ENCODE assay signal across 9 cellular contexts in the genomic region with DNA sequence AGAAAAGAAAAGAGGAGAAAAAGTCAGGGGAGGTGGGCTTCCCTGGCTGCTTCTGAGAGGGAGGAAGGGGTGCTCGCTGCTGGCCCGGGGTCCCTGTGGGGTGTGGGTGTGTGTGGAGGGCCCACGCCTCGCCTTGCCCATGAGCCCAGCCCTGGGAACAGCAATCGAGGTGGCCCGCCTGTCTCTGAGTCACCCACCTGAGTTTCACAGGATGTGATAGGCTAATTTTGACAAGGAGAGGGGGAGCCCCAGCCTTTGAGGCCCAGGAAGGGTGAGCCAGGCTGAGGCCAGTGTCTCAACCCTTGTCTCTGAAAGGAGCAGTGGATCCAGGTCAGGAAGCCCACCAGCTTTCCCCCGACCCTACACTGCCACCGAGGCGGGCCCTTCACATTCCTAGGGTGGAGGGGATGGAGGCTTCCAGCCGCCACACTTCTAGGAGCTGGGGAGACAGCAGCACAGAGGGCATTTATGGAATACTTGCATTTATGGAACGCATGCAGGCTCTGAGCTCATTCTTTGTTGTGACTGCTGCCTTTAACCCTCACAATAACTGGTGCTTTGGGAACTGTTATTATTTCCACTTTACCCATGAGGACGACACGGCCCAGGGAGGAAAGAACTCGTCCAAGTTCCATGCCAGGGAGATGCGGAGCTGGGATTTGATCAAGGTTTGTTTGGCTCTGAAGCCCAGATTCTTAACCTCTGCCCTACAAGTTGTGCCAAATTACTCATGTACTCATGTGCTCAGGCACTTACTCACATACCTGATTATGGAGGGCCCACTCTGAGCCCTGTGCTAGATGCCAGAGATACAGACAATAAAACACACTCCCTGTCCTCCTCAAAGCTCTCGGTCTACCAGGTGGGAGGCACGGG. TPM values are rescaled to one million over a fixed set of nuclear protein-coding genes. Genes with fewer than 3 reads are reported as not detected.
DNase-seq lines count a peak whose midpoint lies in the region; ATAC-seq and TF ChIP-seq lines count a peak whose summit lies in the region.
"Had no signal": no experiment of that assay in that cellular context is flagged by ENCODE, and none has a peak within 500 bp of the region (broad histone marks: within the 10 kb centered on the region; RNA-seq: fewer than 3 reads in every experiment).

No MANE protein-coding gene starts in this region.

- H3K4me3 ChIP-seq in SK-N-SH (ENCODE audit: low read depth in 2 of 2, low read length in 1 of 2): no peak overlapping the region
- H3K4me3 ChIP-seq in kidney epithelial cell (ENCODE audit: low read depth, low read length): no peak overlapping the region
- no peak overlapping the region for H3K4me3 ChIP-seq in dorsolateral prefrontal cortex
- H3K4me3 ChIP-seq: thoracic aorta had no signal

- no peaks in the 10 kb centered on the region for H3K4me1 ChIP-seq in SK-N-SH (ENCODE audit: control insufficient read depth in 1 of 2, insufficient read depth in 2 of 2, low read depth in 1 of 2, low read length in 1 of 2)

- H3F3A ChIP-seq in SK-N-SH (replicated peaks; ENCODE audit: insufficient read depth): no peaks in the 10 kb centered on the region

- no peak overlapping the region for H2AFZ ChIP-seq in SK-N-SH (ENCODE audit: low read depth)

- intact Hi-C loops in dorsolateral prefrontal cortex (cut with DNase I): no loop called here

- peaks cover 16 to 45% of the 10 kb centered on the region in 2 donors for H3K27me3 Mint-ChIP-seq in stimulated activated naive B cell treated with anti-CD40 and anti-IgM and Interleukin-4, amounts not matched to agents 10 μg/mL and 1 μg/mL and 100 μg/mL, for 72 hours

- no peak overlapping the region for H3K27ac Mint-ChIP-seq in stimulated activated naive B cell treated with anti-CD40 and anti-IgM and Interleukin-4, amounts not matched to agents 10 μg/mL and 1 μg/mL and 100 μg/mL, for 72 hours

- ATAC-seq in SK-N-SH treated with all-trans-retinoic acid at 6 μM for 48 hours: peak; percentile 73
- peak; percentile 78 to 98 for ATAC-seq in stimulated activated naive B cell treated with anti-CD40 and anti-IgM and Interleukin-4, amounts not matched to agents 10 μg/mL and 1 μg/mL and 100 μg/mL, for 72 hours (replicated peaks)

- CTCF ChIA-PET in SK-N-SH (lab: Yijun Ruan, JAX): interaction anchor here (0.9 to 1.4 kb wide), 2 partner anchors 15 to 35 kb away, joined by 3 to 4 read pairs; no protein-coding TSS in a partner anchor

- no peaks in the 10 kb centered on the region for H4K20me1 ChIP-seq in SK-N-SH (ENCODE audit: insufficient read depth)

- H3K27me3 ChIP-seq in SK-N-SH (ENCODE audit: insufficient read depth) (no peaks in the 10 kb centered on the region; the same call in 1 of the 2 replicates), kidney epithelial cell (ENCODE audit: control insufficient read depth, insufficient read depth, low read length) (no peaks in the 10 kb centered on the region), dorsolateral prefrontal cortex (peaks cover 0 to 6% (median 0%) of the 10 kb centered on the region in 45 donors)

- 73% methylated on average over 13 of the region's 17 CpGs for WGBS in SK-N-SH (ENCODE audit: low lambda C conversion rate)

- DNase-seq in SK-N-SH: no peak
- peak; percentile 11 to 24 (median 23) for DNase-seq in activated CD8-positive, alpha-beta memory T cell treated with anti-CD3 and anti-CD28 coated beads for 48 hours (ENCODE audit: low read depth in 2 of 3, low spot score in 2 of 3)
- peak; percentile 54 for DNase-seq in kidney epithelial cell (ENCODE audit: low read depth)
- DNase-seq in stimulated activated naive B cell treated with anti-CD40 and anti-IgM and Interleukin-4, amounts not matched to agents 10 μg/mL and 1 μg/mL and 100 μg/mL, for 72 hours: peak; percentile 5
- DNase-seq in NCI-H345 (lab: John Stamatoyannopoulos, UW): no peak
- no peak for DNase-seq in dorsolateral prefrontal cortex
- no peak for DNase-seq in NCI-H2171 treated with DMSO at 0.1 percent for 48 hours (lab: John Stamatoyannopoulos, UW)

- H3K4me2 ChIP-seq in SK-N-SH: no peak overlapping the region

- no peaks in the 10 kb centered on the region for H3K79me2 ChIP-seq in SK-N-SH (ENCODE audit: insufficient read depth)

- TF ChIP-seq EP300 in SK-N-SH (IDR thresholded peaks at IDR 0.05; ENCODE audit: borderline replicate concordance in 1 of 2, low read depth in 1 of 2, low read length in 1 of 2): no peak

- H3K27ac ChIP-seq in SK-N-SH (ENCODE audit: low read depth in 2 of 2, low read length in 1 of 2) (no peak overlapping the region), dorsolateral prefrontal cortex (no peak overlapping the region)
- H3K27ac ChIP-seq: thoracic aorta had no signal

- no peaks in the 10 kb centered on the region for H3K9me2 ChIP-seq in SK-N-SH

- POLR2A ChIA-PET in SK-N-SH (lab: Yijun Ruan, JAX): no interaction called here

- H3K9me3 ChIP-seq in SK-N-SH: no peaks in the 10 kb centered on the region
- H3K9me3 ChIP-seq: thoracic aorta had no signal

- peaks cover 0 to 1% of the 10 kb centered on the region in 2 donors for H3K36me3 Mint-ChIP-seq in stimulated activated naive B cell treated with anti-CD40 and anti-IgM and Interleukin-4, amounts not matched to agents 10 μg/mL and 1 μg/mL and 100 μg/mL, for 72 hours

- no peaks in the 10 kb centered on the region for H3K36me3 ChIP-seq in SK-N-SH (replicated peaks in 1 of 2; ENCODE audit: control insufficient read depth in 1 of 2, insufficient read depth in 2 of 2, low read length in 1 of 2)
- H3K36me3 ChIP-seq in kidney epithelial cell (ENCODE audit: control insufficient read depth, insufficient read depth, low read length): no peaks in the 10 kb centered on the region
- H3K36me3 ChIP-seq: thoracic aorta had no signal

- no peak overlapping the region for H3K9ac ChIP-seq in SK-N-SH

- TF ChIP-seq CTCF in SK-N-SH (IDR thresholded peaks at IDR 0.05) (no peak), kidney epithelial cell (IDR thresholded peaks at IDR 0.05; ENCODE audit: insufficient read depth, low read length, poor library complexity, severe bottlenecking) (no peak), dorsolateral prefrontal cortex (IDR thresholded peaks at IDR 0.05 in 54 of 56, conservative IDR thresholded peaks at IDR 0.05 in 2 of 56; ENCODE audit: low read depth in 1 of 56, partially characterized antibody in 56 of 56) (no peak)

- no peak overlapping the region for H3K4me3 Mint-ChIP-seq in stimulated activated naive B cell treated with anti-CD40 and anti-IgM and Interleukin-4, amounts not matched to agents 10 μg/mL and 1 μg/mL and 100 μg/mL, for 72 hours

- H3K4me1 Mint-ChIP-seq in stimulated activated naive B cell treated with anti-CD40 and anti-IgM and Interleukin-4, amounts not matched to agents 10 μg/mL and 1 μg/mL and 100 μg/mL, for 72 hours: peaks cover 7 to 14% of the 10 kb centered on the region in 2 donors

- H3K9me3 Mint-ChIP-seq in stimulated activated naive B cell treated with anti-CD40 and anti-IgM and Interleukin-4, amounts not matched to agents 10 μg/mL and 1 μg/mL and 100 μg/mL, for 72 hours: peaks cover 0 to 6% of the 10 kb centered on the region in 2 donors

- TF ChIP-seq RAD21 in SK-N-SH (IDR thresholded peaks at IDR 0.05; ENCODE audit: low read length): no peak

TF ChIP-seq in SK-N-SH treated with all-trans-retinoic acid at 6 μM for 48 hours, 23 proteins besides CTCF, POLR2A, EP300 and RAD21 (continues in another document):
- TF ChIP-seq TOX (CRISPR knock-in tag; IDR thresholded peaks at IDR 0.05; ENCODE audit: borderline replicate concordance): no peak
- TF ChIP-seq CSDC2 (CRISPR knock-in tag; IDR thresholded peaks at IDR 0.05): no peak
- TF ChIP-seq ESRRG (CRISPR knock-in tag; IDR thresholded peaks at IDR 0.05): no peak
- TF ChIP-seq OSR1 (CRISPR knock-in tag; IDR thresholded peaks at IDR 0.05): no peak
- no peak for TF ChIP-seq ZNF565 (CRISPR knock-in tag; conservative IDR thresholded peaks at IDR 0.05; ENCODE audit: low read depth)
- no peak for TF ChIP-seq SNAI2 (CRISPR knock-in tag; IDR thresholded peaks at IDR 0.05)
- TF ChIP-seq, protein P1, sequence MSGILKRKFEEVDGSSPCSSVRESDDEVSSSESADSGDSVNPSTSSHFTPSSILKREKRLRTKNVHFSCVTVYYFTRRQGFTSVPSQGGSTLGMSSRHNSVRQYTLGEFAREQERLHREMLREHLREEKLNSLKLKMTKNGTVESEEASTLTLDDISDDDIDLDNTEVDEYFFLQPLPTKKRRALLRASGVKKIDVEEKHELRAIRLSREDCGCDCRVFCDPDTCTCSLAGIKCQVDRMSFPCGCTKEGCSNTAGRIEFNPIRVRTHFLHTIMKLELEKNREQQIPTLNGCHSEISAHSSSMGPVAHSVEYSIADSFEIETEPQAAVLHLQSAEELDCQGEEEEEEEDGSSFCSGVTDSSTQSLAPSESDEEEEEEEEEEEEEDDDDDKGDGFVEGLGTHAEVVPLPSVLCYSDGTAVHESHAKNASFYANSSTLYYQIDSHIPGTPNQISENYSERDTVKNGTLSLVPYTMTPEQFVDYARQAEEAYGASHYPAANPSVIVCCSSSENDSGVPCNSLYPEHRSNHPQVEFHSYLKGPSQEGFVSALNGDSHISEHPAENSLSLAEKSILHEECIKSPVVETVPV (CRISPR knock-in tag; IDR thresholded peaks at IDR 0.05): no peak

TF ChIP-seq in SK-N-SH, 30 proteins besides CTCF, POLR2A, EP300 and RAD21 (continues in another document):
- TF ChIP-seq FOSL2 (IDR thresholded peaks at IDR 0.05; ENCODE audit: borderline replicate concordance, low read depth) (no peak), SIN3A (IDR thresholded peaks at IDR 0.05; ENCODE audit: borderline replicate concordance, low read depth, low read length) (no peak), JUND (IDR thresholded peaks at IDR 0.05) (no peak), TEAD4 (IDR thresholded peaks at IDR 0.05; ENCODE audit: borderline replicate concordance, insufficient read depth) (no peak), POLR2AphosphoS5 (IDR thresholded peaks at IDR 0.05; ENCODE audit: low read depth, low read length) (no peak)
- TF ChIP-seq, protein P2, sequence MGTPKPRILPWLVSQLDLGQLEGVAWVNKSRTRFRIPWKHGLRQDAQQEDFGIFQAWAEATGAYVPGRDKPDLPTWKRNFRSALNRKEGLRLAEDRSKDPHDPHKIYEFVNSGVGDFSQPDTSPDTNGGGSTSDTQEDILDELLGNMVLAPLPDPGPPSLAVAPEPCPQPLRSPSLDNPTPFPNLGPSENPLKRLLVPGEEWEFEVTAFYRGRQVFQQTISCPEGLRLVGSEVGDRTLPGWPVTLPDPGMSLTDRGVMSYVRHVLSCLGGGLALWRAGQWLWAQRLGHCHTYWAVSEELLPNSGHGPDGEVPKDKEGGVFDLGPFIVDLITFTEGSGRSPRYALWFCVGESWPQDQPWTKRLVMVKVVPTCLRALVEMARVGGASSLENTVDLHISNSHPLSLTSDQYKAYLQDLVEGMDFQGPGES (IDR thresholded peaks at IDR 0.05; ENCODE audit: low read depth, low read length): no peak

RNA-seq across cellular contexts. Expression of a gene that starts 49.3 kb away (rescaled TPM):
- 0.29 and 0.30 TPM in 2 replicates for polyA plus RNA-seq in SK-N-SH (2012; rRNA removed)
- polyA plus RNA-seq in SK-N-SH (2012; cell fraction: cytosol; rRNA removed): 0.14 and 0.20 TPM in 2 replicates
- polyA plus RNA-seq in SK-N-SH (2012; cell fraction: nucleus; rRNA removed): 0.13 and 0.16 TPM in 2 replicates
- 6.7 and 8.6 TPM in 2 replicates for total RNA-seq in kidney epithelial cell
- total RNA-seq in dorsolateral prefrontal cortex: 1 to 10 TPM in 118 of 120 experiments, under 1 TPM in 2; 0.84 to 4.8 (median 2.4) TPM

Comparison
In these comparisons a context has a peak if more than half of its experiments do, and no peak if none do; other contexts are left out.
1. DNase-seq: peak in activated CD8-positive, alpha-beta memory T cell treated with anti-CD3 and anti-CD28 coated beads for 48 hours (3 of 3), kidney epithelial cell (single experiment) and stimulated activated naive B cell treated with anti-CD40 and anti-IgM and Interleukin-4, amounts not matched to agents 10 μg/mL and 1 μg/mL and 100 μg/mL, for 72 hours (single experiment); none in SK-N-SH (single experiment), NCI-H345 (single experiment), dorsolateral prefrontal cortex (0 of 10) and NCI-H2171 treated with DMSO at 0.1 percent for 48 hours (single experiment).